Comparison of ENCODE assay signal across 8 cellular contexts in genomic region chr19:1171755-1172352, GRCh38. TPM values are rescaled to one million over a fixed set of nuclear protein-coding genes. Genes with fewer than 3 reads are reported as not detected.
DNase-seq lines count a peak whose midpoint lies in the region; ATAC-seq, FAIRE-seq and TF ChIP-seq lines count a peak whose summit lies in the region.

No MANE protein-coding gene starts in this region.

- DNase-seq in 8988T = peak; percentile 33
- no peak for DNase-seq in MG63
- DNase-seq in K562 (ENCODE audit: extremely low read depth in 1 of 4, low spot score in 3 of 4) = no peak
- no peak for DNase-seq in ecto neural progenitor cell (ENCODE audit: low spot score)
- DNase-seq in HK-2 (ENCODE audit: unreplicated experiment) = no peak

- peaks cover 25% of the 10 kb centered on the region for H3K36me3 ChIP-seq in MG63
- peaks cover 43% of the 10 kb centered on the region; the same call in 2 of the 3 replicates for H3K36me3 ChIP-seq in K562 (ENCODE audit: control insufficient read depth, insufficient read depth, low read length)
- H3K36me3 ChIP-seq in mucosa of rectum (ENCODE audit: control insufficient read depth in 2 of 2, insufficient read depth in 2 of 2, low read length in 2 of 2) = peaks cover 4 to 15% of the 10 kb centered on the region in 2 donors

- FAIRE-seq in K562 (lab: Jason Lieb, UNC) = no peak

- intact Hi-C loops in K562 (cut with micrococcal nuclease) = no loop called here

- H3K4me3 ChIP-seq in MG63 (peak overlapping the region; percentile 67), K562 (no peak overlapping the region), mucosa of rectum (ENCODE audit: low read length in 2 of 2) (no peak overlapping the region)

- H2AFZ ChIP-seq in K562 (ENCODE audit: low read depth, low read length) = no peak overlapping the region

- TF ChIP-seq CTCF in K562 (IDR thresholded peaks at IDR 0.05 in 2 of 3, conservative IDR thresholded peaks at IDR 0.05 in 1 of 3; ENCODE audit: insufficient read depth in 2 of 3, low read depth in 1 of 3, low read length in 3 of 3) = no peak

- H4K20me1 ChIP-seq in K562 (replicated peaks; ENCODE audit: control insufficient read depth, insufficient read depth, low read length) = peaks cover 12% of the 10 kb centered on the region

- in situ Hi-C loops in K562 (cut with MboI) = no loop called here

- H3K4me2 ChIP-seq in K562 (ENCODE audit: insufficient read depth, low read length) = 0 out of 2 replicates have a peak overlapping the region, but pooled peaks have one; percentile 88

- H3K79me2 ChIP-seq in K562 (ENCODE audit: control insufficient read depth, insufficient read depth, low read length) = peaks cover 72% of the 10 kb centered on the region

- no peaks in the 10 kb centered on the region for H3K27me3 ChIP-seq in MG63
- no peaks in the 10 kb centered on the region for H3K27me3 ChIP-seq in K562 (ENCODE audit: control insufficient read depth in 2 of 2, insufficient read depth in 2 of 2, low read length in 2 of 2)
- no peaks in the 10 kb centered on the region for H3K27me3 ChIP-seq in mucosa of rectum (ENCODE audit: control insufficient read depth in 2 of 2, insufficient read depth in 2 of 2, low read length in 2 of 2)

- BruUV-seq in K562 (replicated peaks; lab: Mats Ljungman, UMichigan) = no TSS peak

- no peak for TF ChIP-seq POLR2A in K562 (conservative IDR thresholded peaks at IDR 0.05)

- H3K27ac ChIP-seq in K562 (ENCODE audit: extremely low read depth, low read depth, low read length) (no peak overlapping the region), mucosa of rectum (ENCODE audit: low read depth in 2 of 2, low read length in 2 of 2) (peak overlapping the region; percentile 85 to 86)

- no peak for TF ChIP-seq EP300 in K562 (IDR thresholded peaks at IDR 0.05; ENCODE audit: low read length)

- peak overlapping the region in 1 of 2 experiments; percentile 98; a peak in 2 of 4 replicates for H3K9ac ChIP-seq in K562 (ENCODE audit: insufficient read depth in 1 of 2, low read depth in 2 of 2, low read length in 2 of 2)
- no peak overlapping the region for H3K9ac ChIP-seq in mucosa of rectum (ENCODE audit: low read depth in 1 of 2, low read length in 2 of 2)

- H3K4me1 ChIP-seq in K562 (replicated peaks in 1 of 2; ENCODE audit: control insufficient read depth in 2 of 2, insufficient read depth in 2 of 2, low read length in 2 of 2) (peaks cover 33 to 83% of the 10 kb centered on the region in 2 experiments), mucosa of rectum (ENCODE audit: control insufficient read depth in 2 of 2, insufficient read depth in 2 of 2, low read length in 2 of 2) (peaks cover 13 to 18% of the 10 kb centered on the region in 2 donors)

- no peaks in the 10 kb centered on the region for H3K9me1 ChIP-seq in K562 (ENCODE audit: control insufficient read depth, insufficient read depth, low read length)

- POLR2A ChIA-PET in K562 (lab: Yijun Ruan, JAX) = interaction anchor here (1.1 kb wide), 1 partner anchor 11 kb away, joined by 3 read pairs; no protein-coding TSS in a partner anchor

- CTCF ChIA-PET in K562 (lab: Yijun Ruan, JAX; ENCODE audit: low intra/inter-chr PET ratio) = no interaction called here

- 86% methylated on average over 11 of the region's 15 CpGs for WGBS in K562 (ENCODE audit: insufficient coverage, low coverage, missing lambda C conversion rate)

- no peak for TF ChIP-seq RAD21 in K562 (CRISPR knock-in tag; conservative IDR thresholded peaks at IDR 0.05 in 1 of 2, IDR thresholded peaks at IDR 0.05 in 1 of 2)

- ATAC-seq in K562 (no peak), GM21786 (IDR thresholded peaks at IDR 0.05; ENCODE audit: unreplicated experiment) (no peak), HG03521 (IDR thresholded peaks at IDR 0.05; ENCODE audit: unreplicated experiment) (no peak)

- no peaks in the 10 kb centered on the region for H3K9me3 ChIP-seq in MG63
- no peaks in the 10 kb centered on the region for H3K9me3 ChIP-seq in K562 (replicated peaks; ENCODE audit: control insufficient read depth, insufficient read depth, low read depth, low read length)
- H3K9me3 ChIP-seq in mucosa of rectum (ENCODE audit: control insufficient read depth in 2 of 2, low read length in 2 of 2) = no peaks in the 10 kb centered on the region

TF ChIP-seq in K562, 482 proteins besides CTCF, POLR2A, EP300 and RAD21:
- no peak for TF ChIP-seq NR2C2 (CRISPR knock-in tag; IDR thresholded peaks at IDR 0.05)
- no peak for TF ChIP-seq NR2C2 (tag; IDR thresholded peaks at IDR 0.05)
- 0 out of 2 replicates have a peak, but pooled peaks have one; percentile 13 for TF ChIP-seq ZBTB7A (IDR thresholded peaks at IDR 0.05; ENCODE audit: borderline replicate concordance, control insufficient read depth, low read depth, low read length)
- 0 out of 2 replicates have a peak, but pooled peaks have one; percentile 25 for TF ChIP-seq MAX (CRISPR knock-in tag; IDR thresholded peaks at IDR 0.05)
- no peak for TF ChIP-seq ZNF274 (IDR thresholded peaks at IDR 0.05; ENCODE audit: borderline replicate concordance, low read depth, low read length)
- TF ChIP-seq SMC3 (conservative IDR thresholded peaks at IDR 0.05; ENCODE audit: insufficient read depth, low read depth, low read length) = no peak
- no peak for TF ChIP-seq KHSRP (IDR thresholded peaks at IDR 0.05)

RNA-seq across cellular contexts. Expression of gene SBNO2, which starts 2.2 kb away (rescaled TPM):
- 15.6 and 22.7 TPM in 2 replicates for total RNA-seq in MG63 (2014; rRNA removed; shearing (Covaris generic); ENCODE audit: low replicate concordance)
- total RNA-seq in K562 (2011; cell fraction: chromatin; rRNA removed; ENCODE audit: low replicate concordance) = 26.2 and 103 TPM in 2 replicates
- 64.1 and 67.7 TPM in 2 replicates for total RNA-seq in K562 (2011; cell fraction: nucleolus; rRNA removed)
- total RNA-seq in K562 (2011; cell fraction: nucleoplasm; rRNA removed) = 28.6 and 30.7 TPM in 2 replicates
- total RNA-seq in K562 (2014; rRNA removed) = 18.6 and 23.1 TPM in 2 replicates
- 4.0 and 6.3 TPM in 2 replicates for total RNA-seq in K562 (2014; rRNA removed; fragmentation: Illumina TruSeq; extraction: Trizol)
- total RNA-seq in K562 (2015; rRNA removed; fragmentation: Illumina TruSeq; extraction: Trizol) = 6.7 and 7.8 TPM in 2 replicates
- total RNA-seq in K562 (2021) = 46.2 and 49.0 TPM in 2 replicates
- 6.7 and 9.3 TPM in 2 replicates for polyA plus RNA-seq in K562 (2011; rRNA removed)
- polyA plus RNA-seq in K562 (2011; cell fraction: cytosol; rRNA removed) = 7.4 and 14.1 TPM in 2 replicates
- polyA plus RNA-seq in K562 (2011; cell fraction: nucleus; rRNA removed) = 45.7 and 79.0 TPM in 2 replicates
- polyA plus RNA-seq in K562 (2012) = 20.3 and 27.1 TPM in 2 replicates
- polyA plus RNA-seq in K562 (2014; fragmentation: Illumina TruSeq; extraction: Trizol) = 5.2 and 13.0 TPM in 2 replicates
- under 1 TPM; 0.01 to 0.04 TPM for polyA plus RNA-seq in K562 (2014; fragmentation: Nextera tagmentation; extraction: Ambion mirVana)
- 21.5 and 23.1 TPM in 2 replicates for polyA plus RNA-seq in K562 (2014; rRNA removed)
- polyA minus RNA-seq in K562 (2011; rRNA and poly(A)+ RNA removed) = 3.7 and 8.1 TPM in 2 replicates
- 16.7 and 22.1 TPM in 2 replicates for polyA minus RNA-seq in K562 (2011; cell fraction: cytosol; rRNA and poly(A)+ RNA removed)
- polyA minus RNA-seq in K562 (2011; cell fraction: nucleus; rRNA and poly(A)+ RNA removed) = 20.7 and 21.3 TPM in 2 replicates

RNA-seq across cellular contexts. Expression of gene STK11, which starts 33.7 kb away (rescaled TPM):
- 43.2 and 51.5 TPM in 2 replicates for total RNA-seq in MG63 (2014; rRNA removed; shearing (Covaris generic); ENCODE audit: low replicate concordance)
- total RNA-seq in K562 (2011; cell fraction: chromatin; rRNA removed; ENCODE audit: low replicate concordance) = 76.0 and 175 TPM in 2 replicates
- total RNA-seq in K562 (2011; cell fraction: nucleolus; rRNA removed) = 128 and 133 TPM in 2 replicates
- 58.7 and 79.5 TPM in 2 replicates for total RNA-seq in K562 (2011; cell fraction: nucleoplasm; rRNA removed)
- 96.5 and 102 TPM in 2 replicates for total RNA-seq in K562 (2014; rRNA removed)
- 28.9 and 31.7 TPM in 2 replicates for total RNA-seq in K562 (2014; rRNA removed; fragmentation: Illumina TruSeq; extraction: Trizol)
- 40.6 and 43.2 TPM in 2 replicates for total RNA-seq in K562 (2015; rRNA removed; fragmentation: Illumina TruSeq; extraction: Trizol)
- 76.3 and 89.6 TPM in 2 replicates for total RNA-seq in K562 (2021)
- 31.2 and 34.3 TPM in 2 replicates for polyA plus RNA-seq in K562 (2011; rRNA removed)
- polyA plus RNA-seq in K562 (2011; cell fraction: cytosol; rRNA removed) = 37.0 and 67.8 TPM in 2 replicates
- polyA plus RNA-seq in K562 (2011; cell fraction: nucleus; rRNA removed) = 127 and 182 TPM in 2 replicates
- polyA plus RNA-seq in K562 (2012) = 49.5 and 76.3 TPM in 2 replicates
- 22.0 and 39.1 TPM in 2 replicates for polyA plus RNA-seq in K562 (2014; fragmentation: Illumina TruSeq; extraction: Trizol)
- polyA plus RNA-seq in K562 (2014; fragmentation: Nextera tagmentation; extraction: Ambion mirVana) = under 1 TPM; 0.15 to 1.00 TPM
- 69.4 and 79.9 TPM in 2 replicates for polyA plus RNA-seq in K562 (2014; rRNA removed)
- 38.2 and 43.6 TPM in 2 replicates for polyA minus RNA-seq in K562 (2011; rRNA and poly(A)+ RNA removed)
- 33.9 and 37.0 TPM in 2 replicates for polyA minus RNA-seq in K562 (2011; cell fraction: cytosol; rRNA and poly(A)+ RNA removed)
- 34.3 and 36.1 TPM in 2 replicates for polyA minus RNA-seq in K562 (2011; cell fraction: nucleus; rRNA and poly(A)+ RNA removed)
